ENCODE assay signal across 13 cellular contexts in the genomic region with DNA sequence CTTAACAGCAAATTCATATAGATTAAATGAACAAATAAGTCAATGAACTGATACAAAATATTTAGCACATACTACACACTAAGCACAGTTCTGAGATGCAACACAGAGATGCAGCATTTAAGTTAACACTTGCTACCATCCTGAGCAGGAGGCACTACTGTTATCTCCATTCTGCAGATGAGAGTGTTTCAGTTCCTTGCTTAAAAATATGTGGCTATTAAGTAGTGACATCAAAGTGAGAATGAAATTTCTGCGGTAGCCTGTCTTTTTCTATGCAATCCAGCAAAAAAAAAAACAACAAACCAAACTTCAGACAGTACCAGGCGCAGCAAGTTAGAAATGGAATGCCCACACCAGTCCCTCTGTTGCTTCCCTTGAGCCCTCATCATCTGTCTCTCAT.
DNase-seq lines count a peak whose midpoint lies in the region; ATAC-seq and TF ChIP-seq lines count a peak whose summit lies in the region.
"Had no signal": no experiment of that assay in that cellular context is flagged by ENCODE, and none has a peak within 500 bp of the region (broad histone marks: within the 10 kb centered on the region; RNA-seq: fewer than 3 reads in every experiment).

No MANE protein-coding gene starts in this region.

- no peaks in the 10 kb centered on the region for H3K36me3 ChIP-seq in body of pancreas (replicated peaks in 1 of 2; ENCODE audit: insufficient read depth in 1 of 2, low read depth in 2 of 2)
- H3K36me3 ChIP-seq: SJSA1 had no signal

- DNase-seq in glutamatergic neuron (no peak), NOMO-1 treated with DMSO at 0.1 percent for 48 hours (lab: John Stamatoyannopoulos, UW; ENCODE audit: unreplicated experiment) (no peak), HEK293T (ENCODE audit: extremely low spot score) (no peak), body of pancreas (no peak), right cardiac atrium (no peak)
- DNase-seq: kidney glomerular epithelial cell, NCI-H345 had no signal

- peaks cover 4% of the 10 kb centered on the region for H3K4me1 ChIP-seq in body of pancreas
- H3K4me1 ChIP-seq in right cardiac atrium (ENCODE audit: control insufficient read depth, insufficient read depth, low read length), result no peaks in the 10 kb centered on the region
- H3K4me1 ChIP-seq: SJSA1 had no signal

- H3K27ac ChIP-seq in body of pancreas (no peak overlapping the region), right cardiac atrium (ENCODE audit: low read length) (no peak overlapping the region)
- H3K27ac ChIP-seq: SJSA1 had no signal

- H3K4me3 ChIP-seq in body of pancreas (no peak overlapping the region), right cardiac atrium (ENCODE audit: low read length) (no peak overlapping the region)
- H3K4me3 ChIP-seq: SJSA1 had no signal

- no peaks in the 10 kb centered on the region for H3K27me3 Mint-ChIP-seq in glutamatergic neuron (ENCODE audit: unreplicated experiment)
- H3K27me3 Mint-ChIP-seq: stimulated activated naive CD8-positive, alpha-beta T cell treated with anti-CD3 and anti-CD28 coated beads, Interleukin-15, Interleukin-2, amounts not matched to agents 100 ng/mL and 50 ng/mL, for 24 hours had no signal

- H3K9me3 ChIP-seq in body of pancreas (no peaks in the 10 kb centered on the region), right cardiac atrium (ENCODE audit: control insufficient read depth, low read length) (no peaks in the 10 kb centered on the region)
- H3K9me3 ChIP-seq: SJSA1 had no signal

- peaks cover 4% of the 10 kb centered on the region for H3K36me3 Mint-ChIP-seq in glutamatergic neuron (ENCODE audit: unreplicated experiment)

- 93 to 94% methylated on average over 2 of the region's 2 CpGs for WGBS in body of pancreas, 2 donors
- 86% methylated on average over 2 of the region's 2 CpGs for whole genome bisulfite sequencing in right cardiac atrium

- TF ChIP-seq CTCF in glutamatergic neuron (IDR thresholded peaks at IDR 0.05; ENCODE audit: partially characterized antibody, unreplicated experiment) (no peak), body of pancreas (IDR thresholded peaks at IDR 0.05) (no peak)

- H3K4me3 Mint-ChIP-seq in glutamatergic neuron (ENCODE audit: unreplicated experiment), result no peak overlapping the region
- H3K4me3 Mint-ChIP-seq: stimulated activated naive CD8-positive, alpha-beta T cell treated with anti-CD3 and anti-CD28 coated beads, Interleukin-15, Interleukin-2, amounts not matched to agents 100 ng/mL and 50 ng/mL, for 24 hours had no signal

- intact Hi-C loops in body of pancreas (cut with DNase I) (no loop called here), right cardiac atrium (cut with DNase I) (no loop called here)

- ATAC-seq in GM18907 (IDR thresholded peaks at IDR 0.05; ENCODE audit: unreplicated experiment) (peak; percentile 85), GM21723 (IDR thresholded peaks at IDR 0.05; ENCODE audit: unreplicated experiment) (peak; percentile 89), HG03103 (IDR thresholded peaks at IDR 0.05; ENCODE audit: low read depth, unreplicated experiment) (peak; percentile 77), body of pancreas (no peak), right cardiac atrium (no peak)
- ATAC-seq: activated CD4-positive, CD25-positive, alpha-beta regulatory T cell treated with anti-CD3 and anti-CD28 coated beads, Interleukin-2, amount 50 U/mL, for 24 hours had no signal

- peaks cover 12% of the 10 kb centered on the region for H3K4me1 Mint-ChIP-seq in glutamatergic neuron (ENCODE audit: low read depth, unreplicated experiment)

- CTCF ChIA-PET in HEK293T (lab: Yijun Ruan, JAX), result no interaction called here

- no peak for TF ChIP-seq POLR2A in body of pancreas (IDR thresholded peaks at IDR 0.05)

- peak overlapping the region; percentile 36 for H3K27ac Mint-ChIP-seq in glutamatergic neuron (ENCODE audit: unreplicated experiment)
- H3K27ac Mint-ChIP-seq: stimulated activated naive CD8-positive, alpha-beta T cell treated with anti-CD3 and anti-CD28 coated beads, Interleukin-15, Interleukin-2, amounts not matched to agents 100 ng/mL and 50 ng/mL, for 24 hours had no signal

- H3K27me3 ChIP-seq in body of pancreas, result no peaks in the 10 kb centered on the region
- H3K27me3 ChIP-seq in right cardiac atrium (ENCODE audit: control insufficient read depth, insufficient read depth), result no peaks in the 10 kb centered on the region
- H3K27me3 ChIP-seq: SJSA1 had no signal

- H3K9me3 Mint-ChIP-seq in glutamatergic neuron (ENCODE audit: unreplicated experiment), result peaks cover 7% of the 10 kb centered on the region
- H3K9me3 Mint-ChIP-seq: stimulated activated naive CD8-positive, alpha-beta T cell treated with anti-CD3 and anti-CD28 coated beads, Interleukin-15, Interleukin-2, amounts not matched to agents 100 ng/mL and 50 ng/mL, for 24 hours had no signal

- POLR2A ChIA-PET in HEK293T (lab: Yijun Ruan, JAX), result no interaction called here

TF ChIP-seq in HEK293T, 16 proteins besides CTCF, POLR2A, EP300 and RAD21:
- no peak for TF ChIP-seq ARNT (IDR thresholded peaks at IDR 0.05)
- no peak for TF ChIP-seq TARDBP (IDR thresholded peaks at IDR 0.05)
- no peak for TF ChIP-seq ELF4 (IDR thresholded peaks at IDR 0.05)
- no peak for TF ChIP-seq ZNF384 (IDR thresholded peaks at IDR 0.05)
- no peak for TF ChIP-seq CTBP1 (IDR thresholded peaks at IDR 0.05; ENCODE audit: borderline replicate concordance)
- no peak for TF ChIP-seq HDGF (IDR thresholded peaks at IDR 0.05; ENCODE audit: borderline replicate concordance)
- TF ChIP-seq LEF1 (IDR thresholded peaks at IDR 0.05; ENCODE audit: borderline replicate concordance), result no peak
- no peak for TF ChIP-seq SP1 (IDR thresholded peaks at IDR 0.05)
- TF ChIP-seq FOXM1 (IDR thresholded peaks at IDR 0.05; ENCODE audit: borderline replicate concordance), result no peak
- TF ChIP-seq FOXK2 (IDR thresholded peaks at IDR 0.05), result no peak
- TF ChIP-seq, protein P1, sequence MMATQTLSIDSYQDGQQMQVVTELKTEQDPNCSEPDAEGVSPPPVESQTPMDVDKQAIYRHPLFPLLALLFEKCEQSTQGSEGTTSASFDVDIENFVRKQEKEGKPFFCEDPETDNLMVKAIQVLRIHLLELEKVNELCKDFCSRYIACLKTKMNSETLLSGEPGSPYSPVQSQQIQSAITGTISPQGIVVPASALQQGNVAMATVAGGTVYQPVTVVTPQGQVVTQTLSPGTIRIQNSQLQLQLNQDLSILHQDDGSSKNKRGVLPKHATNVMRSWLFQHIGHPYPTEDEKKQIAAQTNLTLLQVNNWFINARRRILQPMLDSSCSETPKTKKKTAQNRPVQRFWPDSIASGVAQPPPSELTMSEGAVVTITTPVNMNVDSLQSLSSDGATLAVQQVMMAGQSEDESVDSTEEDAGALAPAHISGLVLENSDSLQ (IDR thresholded peaks at IDR 0.05), result no peak
- no peak for TF ChIP-seq BHLHE40 (IDR thresholded peaks at IDR 0.05; ENCODE audit: borderline replicate concordance)
- no peak for TF ChIP-seq SUZ12 (IDR thresholded peaks at IDR 0.05)
- no peak for TF ChIP-seq L3MBTL2 (conservative IDR thresholded peaks at IDR 0.05)
- TF ChIP-seq FOXA1 (IDR thresholded peaks at IDR 0.05), result no peak
- no peak for TF ChIP-seq NFRKB (IDR thresholded peaks at IDR 0.05)

Comparison
In these comparisons a context has a peak if more than half of its experiments do, and no peak if none do; other contexts are left out.
1. ATAC-seq: peak in GM18907 (single experiment), GM21723 (single experiment) and HG03103 (single experiment); none in body of pancreas (single experiment) and right cardiac atrium (0 of 2).